19 cellular contexts compared by ENCODE assay signal in genomic region chr1:214546076-214546475, GRCh38. TPM values are rescaled to one million over a fixed set of nuclear protein-coding genes. Genes with fewer than 3 reads are reported as not detected.
DNase-seq lines count a peak whose midpoint lies in the region; ATAC-seq and TF ChIP-seq lines count a peak whose summit lies in the region.
"Had no signal": no experiment of that assay in that cellular context is flagged by ENCODE, and none has a peak within 500 bp of the region (broad histone marks: within the 10 kb centered on the region; RNA-seq: fewer than 3 reads in every experiment).

No MANE protein-coding gene starts in this region.

- no peaks in the 10 kb centered on the region for H3K27me3 ChIP-seq in IMR-90 (ENCODE audit: control insufficient read depth, insufficient read depth, low read length)
- no peaks in the 10 kb centered on the region for H3K27me3 ChIP-seq in mesenchymal stem cell (ENCODE audit: control insufficient read depth in 1 of 2, insufficient read depth in 1 of 2, low read length in 2 of 2)
- H3K27me3 ChIP-seq in skeletal muscle tissue (ENCODE audit: control insufficient read depth in 3 of 3, insufficient read depth in 3 of 3, low read length in 3 of 3) = no peaks in the 10 kb centered on the region

- H2AK9ac ChIP-seq in IMR-90 (replicated peaks; ENCODE audit: low read depth, low read length, poor library complexity) = no peak overlapping the region

- CTCF ChIA-PET in IMR-90 (lab: Yijun Ruan, JAX) = no interaction called here

- H4K20me1 ChIP-seq in IMR-90 (ENCODE audit: insufficient read depth, low read length) = peaks cover 90% of the 10 kb centered on the region
- H4K20me1 ChIP-seq: BLaER1 treated with 17β-estradiol and CSF1 and Interleukin-3, amounts not matched to agents 10 nM and 100 nM had no signal

- H2BK5ac ChIP-seq in IMR-90 (ENCODE audit: low read depth, low read length, poor library complexity, severe bottlenecking) = no peak overlapping the region
- no peak overlapping the region for H2BK5ac ChIP-seq in mesenchymal stem cell (ENCODE audit: low read depth, low read length, poor library complexity, severe bottlenecking)

- 0 out of 2 replicates have a peak overlapping the region, but pooled peaks have one; percentile 20 for H3K23ac ChIP-seq in IMR-90 (ENCODE audit: low read depth, low read length)
- no peak overlapping the region for H3K23ac ChIP-seq in mesenchymal stem cell (ENCODE audit: low read length in 2 of 2)

- H3K36me3 ChIP-seq in IMR-90 (ENCODE audit: control insufficient read depth, insufficient read depth, low read length) (peaks cover 5% of the 10 kb centered on the region), mesenchymal stem cell (ENCODE audit: control insufficient read depth in 1 of 2, insufficient read depth in 2 of 2, low read depth in 1 of 2, low read length in 2 of 2) (peaks cover 7 to 16% of the 10 kb centered on the region in 2 experiments), skeletal muscle tissue (ENCODE audit: control insufficient read depth in 3 of 3, insufficient read depth in 3 of 3, low read length in 3 of 3) (peaks cover 0 to 4% (median 0%) of the 10 kb centered on the region in 3 donors)
- H3K36me3 ChIP-seq: BLaER1 treated with 17β-estradiol and CSF1 and Interleukin-3, amounts not matched to agents 10 nM and 100 nM had no signal

- H3K79me1 ChIP-seq in IMR-90 (ENCODE audit: low read depth in 1 of 2, low read length in 2 of 2) (peaks cover 3 to 82% of the 10 kb centered on the region in 2 experiments), mesenchymal stem cell (replicated peaks; ENCODE audit: low read length, poor library complexity, severe bottlenecking) (no peaks in the 10 kb centered on the region)

- in situ Hi-C loops in IMR-90 (cut with MboI; ENCODE audit: low sequenced_read_pairs) = no loop called here

- no peak overlapping the region for H3K56ac ChIP-seq in IMR-90 (ENCODE audit: extremely low read depth, insufficient read depth, low read length)

- H3K36me3 Mint-ChIP-seq in chondrocyte (ENCODE audit: low read depth) = no peaks in the 10 kb centered on the region
- H3K36me3 Mint-ChIP-seq: CD8-positive, alpha-beta memory T cell; IgD-negative memory B cell had no signal

- no peak for TF ChIP-seq POLR2A in IMR-90 (IDR thresholded peaks at IDR 0.05; ENCODE audit: low read depth, low read length)

- no peak for DNase-seq in IMR-90
- DNase-seq in chondrocyte (ENCODE audit: low spot score) = no peak
- no peak for DNase-seq in mesenchymal stem cell
- no peak for DNase-seq in ecto neural progenitor cell (ENCODE audit: low spot score)
- DNase-seq: CD8-positive, alpha-beta memory T cell; DND-41; GDM1; Kasumi-1; NCI-H1105 treated with DMSO at 0.1 percent for 48 hours; NCI-H1694 treated with DMSO at 0.1 percent for 48 hours; NCI-H2107; NCI-H2227 treated with DMSO at 0.1 percent for 48 hours; NCI-H524 treated with DMSO at 0.1 percent for 48 hours; SHP77 had no signal

- no peaks in the 10 kb centered on the region for H3K27me3 Mint-ChIP-seq in chondrocyte (ENCODE audit: low read depth)

- H2BK15ac ChIP-seq in IMR-90 (ENCODE audit: low read depth, low read length) (0 out of 3 replicates have a peak overlapping the region, but pooled peaks have one; percentile 28), mesenchymal stem cell (ENCODE audit: low read depth, poor library complexity, severe bottlenecking) (no peak overlapping the region)

- H3K14ac ChIP-seq in IMR-90 (replicated peaks; ENCODE audit: low read depth, low read length) (peak overlapping the region; percentile 28; the same call in 1 of the 2 replicates), mesenchymal stem cell (ENCODE audit: low read length in 2 of 2) (no peak overlapping the region)

- H3K27ac ChIP-seq in IMR-90 (ENCODE audit: insufficient read depth, low read length) = no peak overlapping the region
- no peak overlapping the region for H3K27ac ChIP-seq in mesenchymal stem cell (ENCODE audit: low read length, poor library complexity, severe bottlenecking)
- peak overlapping the region; percentile 34 for H3K27ac ChIP-seq in skeletal muscle tissue (ENCODE audit: low read depth, low read length)
- H3K27ac ChIP-seq: BLaER1 treated with 17β-estradiol and CSF1 and Interleukin-3, amounts not matched to agents 10 nM and 100 nM had no signal

- H3K4me2 ChIP-seq in IMR-90 (ENCODE audit: low read depth, low read length) (no peak overlapping the region), mesenchymal stem cell (ENCODE audit: low read length, poor library complexity, severe bottlenecking) (peak overlapping the region; percentile 26)
- H3K4me2 ChIP-seq: BLaER1 treated with 17β-estradiol and CSF1 and Interleukin-3, amounts not matched to agents 10 nM and 100 nM had no signal

- H4K5ac ChIP-seq in IMR-90 (ENCODE audit: low read depth, low read length) = no peak overlapping the region

- no peak for TF ChIP-seq CTCF in IMR-90 (conservative IDR thresholded peaks at IDR 0.05; ENCODE audit: low read depth, low read length)
- TF ChIP-seq CTCF in chondrocyte (IDR thresholded peaks at IDR 0.05) = no peak

- peaks cover 84% of the 10 kb centered on the region for H3K4me1 Mint-ChIP-seq in chondrocyte (ENCODE audit: low read depth)

- peaks cover 20% of the 10 kb centered on the region for H3K9me1 ChIP-seq in IMR-90 (ENCODE audit: insufficient read depth, low read length)

- H4K8ac ChIP-seq in IMR-90 (ENCODE audit: low read depth in 2 of 2, low read length in 2 of 2) (no peak overlapping the region), mesenchymal stem cell (ENCODE audit: low read length) (no peak overlapping the region)

- H3K9me3 Mint-ChIP-seq in chondrocyte (ENCODE audit: low read depth) = no peaks in the 10 kb centered on the region
- H3K9me3 Mint-ChIP-seq: CD8-positive, alpha-beta memory T cell; IgD-negative memory B cell had no signal

- no peak overlapping the region for H3K9ac ChIP-seq in IMR-90 (ENCODE audit: low read depth, low read length)
- H3K9ac ChIP-seq in mesenchymal stem cell (ENCODE audit: low read length) = no peak overlapping the region
- no peak overlapping the region for H3K9ac ChIP-seq in skeletal muscle tissue (ENCODE audit: low read depth in 1 of 3, low read length in 3 of 3)
- H3K9ac ChIP-seq: BLaER1 treated with 17β-estradiol and CSF1 and Interleukin-3, amounts not matched to agents 10 nM and 100 nM had no signal

- no peak overlapping the region for H2AFZ ChIP-seq in IMR-90 (replicated peaks; ENCODE audit: low read length, poor library complexity)
- H2AFZ ChIP-seq in mesenchymal stem cell (ENCODE audit: low read depth, low read length) = no peak overlapping the region

- dilution Hi-C loops in IMR-90 (cut with HindIII; ENCODE audit: low sequenced_read_pairs, unreplicated experiment) = no loop called here

- ATAC-seq in IMR-90 (ENCODE audit: low read depth) (no peak), GM18858 (IDR thresholded peaks at IDR 0.05; ENCODE audit: unreplicated experiment) (no peak), HG02763 (IDR thresholded peaks at IDR 0.05; ENCODE audit: unreplicated experiment) (no peak)

- POLR2A ChIA-PET in IMR-90 (lab: Charles Lee; ENCODE audit: unreplicated experiment) = no interaction called here

- H3K18ac ChIP-seq in IMR-90 (ENCODE audit: low read depth, low read length) (no peak overlapping the region), mesenchymal stem cell (ENCODE audit: low read depth in 1 of 2, low read length in 2 of 2) (no peak overlapping the region)

- no peaks in the 10 kb centered on the region for H3K9me3 ChIP-seq in IMR-90 (ENCODE audit: control insufficient read depth, insufficient read depth, low read length)
- no peaks in the 10 kb centered on the region for H3K9me3 ChIP-seq in mesenchymal stem cell (ENCODE audit: control insufficient read depth, low read length)
- H3K9me3 ChIP-seq in skeletal muscle tissue (ENCODE audit: control insufficient read depth in 3 of 3, low read length in 3 of 3) = no peaks in the 10 kb centered on the region
- H3K9me3 ChIP-seq: BLaER1 treated with 17β-estradiol and CSF1 and Interleukin-3, amounts not matched to agents 10 nM and 100 nM had no signal

- no CpG with 5 or more reads among the region's 4 CpGs for WGBS in IMR-90 (ENCODE audit: extremely low coverage in 2 of 2, insufficient read length in 1 of 2), 2 experiments
- WGBS in mesenchymal stem cell = 83% methylated on average over 4 of the region's 4 CpGs

- H3K4ac ChIP-seq in IMR-90 (ENCODE audit: low read depth, low read length) (no peak overlapping the region), mesenchymal stem cell (ENCODE audit: low read depth in 1 of 2, low read length in 2 of 2) (no peak overlapping the region)

- no peak overlapping the region for H2AK5ac ChIP-seq in IMR-90 (ENCODE audit: low read depth, low read length)
- no peak overlapping the region for H2AK5ac ChIP-seq in mesenchymal stem cell (ENCODE audit: low read length, severe bottlenecking)

- no peak overlapping the region for H2BK20ac ChIP-seq in IMR-90 (ENCODE audit: low read depth, low read length)

- no peak overlapping the region for H3K4me3 Mint-ChIP-seq in chondrocyte (ENCODE audit: unreplicated experiment)
- H3K4me3 Mint-ChIP-seq: CD8-positive, alpha-beta memory T cell; IgD-negative memory B cell had no signal

- TF ChIP-seq RAD21 in IMR-90 (IDR thresholded peaks at IDR 0.05; ENCODE audit: low read length) = no peak

- no TSS peak for BruUV-seq in IMR-90 (replicated peaks; lab: Mats Ljungman, UMichigan)

- no peak overlapping the region for H2BK12ac ChIP-seq in mesenchymal stem cell (ENCODE audit: low read length in 2 of 2)

- no peak overlapping the region for H4K91ac ChIP-seq in IMR-90 (ENCODE audit: insufficient read depth, low read depth, low read length)
- no peak overlapping the region for H4K91ac ChIP-seq in mesenchymal stem cell (ENCODE audit: low read length)

- H3K27ac Mint-ChIP-seq in chondrocyte (ENCODE audit: unreplicated experiment) = peak overlapping the region; percentile 39
- H3K27ac Mint-ChIP-seq: CD8-positive, alpha-beta memory T cell; IgD-negative memory B cell had no signal

- intact Hi-C loops in IMR-90 (cut with micrococcal nuclease) = no loop called here

- H2BK120ac ChIP-seq in IMR-90 (ENCODE audit: low read depth, low read length) = no peak overlapping the region
- H2BK120ac ChIP-seq in mesenchymal stem cell (ENCODE audit: low read depth, low read length) = no peak overlapping the region

- H3K4me1 ChIP-seq in IMR-90 (ENCODE audit: control insufficient read depth, insufficient read depth, low read length) = peaks cover 9% of the 10 kb centered on the region
- H3K4me1 ChIP-seq in mesenchymal stem cell (ENCODE audit: control insufficient read depth, insufficient read depth, low read depth, low read length) = peaks cover 14% of the 10 kb centered on the region
- peaks cover 61 to 73% (median 64%) of the 10 kb centered on the region in 3 donors for H3K4me1 ChIP-seq in skeletal muscle tissue (ENCODE audit: control insufficient read depth in 3 of 3, insufficient read depth in 3 of 3, low read length in 3 of 3)

- H3K4me3 ChIP-seq in IMR-90 (ENCODE audit: insufficient read depth, low read depth, low read length) (no peak overlapping the region), mesenchymal stem cell (ENCODE audit: insufficient read depth in 1 of 2, low read depth in 1 of 2, low read length in 2 of 2) (no peak overlapping the region), skeletal muscle tissue (ENCODE audit: low read length in 3 of 3) (no peak overlapping the region)
- H3K4me3 ChIP-seq: BLaER1 treated with 17β-estradiol and CSF1 and Interleukin-3, amounts not matched to agents 10 nM and 100 nM had no signal

RNA-seq across cellular contexts. Expression of gene PTPN14, which starts 5.3 kb away (rescaled TPM):
- total RNA-seq in IMR-90 (2012; rRNA removed) (31.7 and 42.8 TPM in 2 replicates), chondrocyte (125 to 174 TPM (median 136 TPM) in 3 replicates), skeletal muscle tissue (19.8 TPM)
- 21.5 and 21.8 TPM in 2 replicates for polyA plus RNA-seq in IMR-90 (2012; rRNA removed)
- polyA plus RNA-seq in IMR-90 (2012; cell fraction: cytosol; rRNA removed) = 7.4 and 16.9 TPM in 2 replicates
- 21.6 and 26.1 TPM in 2 replicates for polyA plus RNA-seq in IMR-90 (2012; cell fraction: nucleus; rRNA removed; ENCODE audit: low replicate concordance)
- 18.6 TPM for polyA plus RNA-seq in mesenchymal stem cell (2013, experiment 1 of 2)
- polyA plus RNA-seq in mesenchymal stem cell (2013, experiment 2 of 2) = 18.0 TPM

RNA-seq across cellular contexts. Expression of gene CENPF, which starts 56.9 kb away (rescaled TPM):
- 51.8 and 80.0 TPM in 2 replicates for total RNA-seq in IMR-90 (2012; rRNA removed)
- 17.4 and 20.9 TPM in 2 replicates for polyA plus RNA-seq in IMR-90 (2012; rRNA removed)
- 1.3 and 2.8 TPM in 2 replicates for polyA plus RNA-seq in IMR-90 (2012; cell fraction: cytosol; rRNA removed)
- 1.9 and 10.4 TPM in 2 replicates for polyA plus RNA-seq in IMR-90 (2012; cell fraction: nucleus; rRNA removed; ENCODE audit: low replicate concordance)
- 9.4 to 22.3 TPM (median 19.8 TPM) in 3 replicates for total RNA-seq in chondrocyte
- 4.2 TPM for polyA plus RNA-seq in mesenchymal stem cell (2013, experiment 1 of 2)
- polyA plus RNA-seq in mesenchymal stem cell (2013, experiment 2 of 2) = 4.9 TPM
- total RNA-seq in skeletal muscle tissue = 4.7 TPM
